Comparison of ENCODE assay signal across 14 cellular contexts in the genomic region with DNA sequence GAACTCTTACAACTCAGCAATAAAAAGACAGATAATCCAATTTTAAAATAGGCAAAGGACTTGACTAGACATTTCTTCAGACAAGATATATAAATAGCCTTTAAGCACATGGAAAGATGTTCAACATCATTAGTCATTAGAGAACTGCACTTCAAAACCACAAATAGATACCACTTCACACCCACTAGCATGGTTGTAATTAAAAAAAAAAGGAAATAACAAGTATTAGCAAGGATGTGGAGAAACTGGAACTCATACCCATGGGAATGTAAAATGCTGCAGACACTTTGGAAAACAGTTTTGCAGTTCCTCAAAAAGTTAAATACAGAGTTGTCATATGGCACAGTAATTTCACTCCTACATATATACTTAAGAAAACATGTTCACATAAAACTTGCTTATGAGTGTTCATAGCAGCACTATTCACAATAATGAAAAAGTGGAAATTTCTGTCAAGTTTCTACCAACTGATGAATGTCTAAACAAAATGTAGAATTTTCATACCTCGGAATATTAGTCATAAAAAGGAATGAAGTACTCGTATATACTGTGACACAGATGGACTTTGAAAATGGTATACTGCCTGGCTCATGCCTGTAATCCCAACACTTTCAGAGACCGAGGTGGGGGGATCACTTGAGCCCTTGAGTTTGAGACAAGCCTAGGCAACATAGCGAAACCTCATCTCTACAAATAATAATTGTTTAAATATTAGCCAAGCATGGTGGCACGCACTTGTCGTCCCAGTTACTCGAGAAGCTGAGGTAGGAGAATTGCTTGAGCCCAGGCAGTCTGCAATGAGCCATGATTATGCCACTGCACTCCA. TPM values are rescaled to one million over a fixed set of nuclear protein-coding genes. Genes with fewer than 3 reads are reported as not detected.
DNase-seq lines count a peak whose midpoint lies in the region; TF ChIP-seq lines count a peak whose summit lies in the region.
"Had no signal": no experiment of that assay in that cellular context is flagged by ENCODE, and none has a peak within 500 bp of the region (broad histone marks: within the 10 kb centered on the region; RNA-seq: fewer than 3 reads in every experiment).

No MANE protein-coding gene starts in this region.

- no peaks in the 10 kb centered on the region for H3K27me3 ChIP-seq in right atrium auricular region
- H3K27me3 ChIP-seq in effector memory CD4-positive, alpha-beta T cell (replicated peaks; ENCODE audit: control insufficient read depth, insufficient read depth, low read length, poor library complexity, severe bottlenecking), result no peaks in the 10 kb centered on the region

- no peak for TF ChIP-seq CTCF in right atrium auricular region (IDR thresholded peaks at IDR 0.05)

- no peak overlapping the region for H3K4me3 ChIP-seq in right atrium auricular region
- no peak overlapping the region for H3K4me3 ChIP-seq in effector memory CD4-positive, alpha-beta T cell (ENCODE audit: insufficient read depth, low read depth, low read length, poor library complexity, severe bottlenecking)
- H3K4me3 ChIP-seq: esophagus muscularis mucosa, left ventricle myocardium inferior had no signal

- no peaks in the 10 kb centered on the region for H3K9me3 ChIP-seq in right atrium auricular region
- H3K9me3 ChIP-seq in effector memory CD4-positive, alpha-beta T cell (ENCODE audit: control insufficient read depth, low read length), result no peaks in the 10 kb centered on the region
- H3K9me3 ChIP-seq: esophagus muscularis mucosa, left ventricle myocardium inferior had no signal

- H3K27ac ChIP-seq in right atrium auricular region, result no peak overlapping the region
- H3K27ac ChIP-seq in effector memory CD4-positive, alpha-beta T cell (ENCODE audit: insufficient read depth, low read length, poor library complexity, severe bottlenecking), result no peak overlapping the region
- H3K27ac ChIP-seq: esophagus muscularis mucosa, left ventricle myocardium inferior had no signal

- DNase-seq in DMS79 treated with DMSO at 0.1 percent for 48 hours (lab: John Stamatoyannopoulos, UW) (peak; percentile 28), HS-5 (ENCODE audit: low read depth) (peak; percentile 53), amniotic epithelial cell (ENCODE audit: low read depth) (peak; percentile 71), left kidney (ENCODE audit: low read depth, low spot score) (peak; percentile 55), right atrium auricular region (ENCODE audit: low spot score) (no peak), SK-N-DZ (ENCODE audit: low spot score) (no peak)
- no peak for DNase-seq in effector memory CD4-positive, alpha-beta T cell
- DNase-seq: activated CD4-positive, alpha-beta T cell treated with anti-CD3 and anti-CD28 coated beads for 48 hours; hippocampal formation; left ventricle myocardium inferior; naive B cell; NCI-H2171 treated with DMSO at 0.1 percent for 48 hours; stimulated activated CD4-positive, alpha-beta T cell treated with anti-CD3 and anti-CD28 coated beads, Interleukin-12 subunit alpha, Interleukin-12 subunit beta, amount 100 ng/mL, for 4 hours had no signal

- no peaks in the 10 kb centered on the region for H3K4me1 ChIP-seq in right atrium auricular region
- no peaks in the 10 kb centered on the region for H3K4me1 ChIP-seq in effector memory CD4-positive, alpha-beta T cell (ENCODE audit: control insufficient read depth, insufficient read depth, low read length, poor library complexity, severe bottlenecking)
- H3K4me1 ChIP-seq: esophagus muscularis mucosa, left ventricle myocardium inferior had no signal

- H3K36me3 ChIP-seq in right atrium auricular region, result no peaks in the 10 kb centered on the region
- no peaks in the 10 kb centered on the region for H3K36me3 ChIP-seq in effector memory CD4-positive, alpha-beta T cell (ENCODE audit: control insufficient read depth, insufficient read depth, low read length)
- H3K36me3 ChIP-seq: esophagus muscularis mucosa, left ventricle myocardium inferior had no signal

RNA-seq across cellular contexts. Expression of a gene that starts 28.1 kb away (rescaled TPM):
- 1 to 10 TPM; 1.5 to 3.1 TPM for total RNA-seq in right atrium auricular region
- polyA plus RNA-seq in SK-N-DZ (2014; cell fraction: cytosol; rRNA removed), result not detected in 2 replicates
- not detected in 2 replicates for polyA plus RNA-seq in SK-N-DZ (2014; cell fraction: nucleus; rRNA removed)

RNA-seq across cellular contexts. Expression of a gene that starts 46.1 kb away (rescaled TPM):
- total RNA-seq in right atrium auricular region, result 10 to 100 TPM in 1 of 2 donors, 1 to 10 TPM in 1; 8.0 to 12.0 TPM
- 19.9 and 45.5 TPM in 2 replicates for polyA plus RNA-seq in SK-N-DZ (2014; cell fraction: cytosol; rRNA removed)
- polyA plus RNA-seq in SK-N-DZ (2014; cell fraction: nucleus; rRNA removed), result 3.6 and 24.3 TPM in 2 replicates

Comparison
In these comparisons a context has a peak if more than half of its experiments do, and no peak if none do; other contexts are left out.
1. DNase-seq: peak in DMS79 treated with DMSO at 0.1 percent for 48 hours (single experiment), HS-5 (single experiment), amniotic epithelial cell (single experiment) and left kidney (single experiment); none in right atrium auricular region (single experiment), effector memory CD4-positive, alpha-beta T cell (0 of 3) and SK-N-DZ (single experiment).